ENCODE assay signal across 8 cellular contexts in genomic region chr1:157580179-157580827, GRCh38. TPM values are rescaled to one million over a fixed set of nuclear protein-coding genes. Genes with fewer than 3 reads are reported as not detected.
DNase-seq lines count a peak whose midpoint lies in the region; ATAC-seq and TF ChIP-seq lines count a peak whose summit lies in the region.

No MANE protein-coding gene starts in this region.

- no peak for ATAC-seq in HG03025 (IDR thresholded peaks at IDR 0.05; ENCODE audit: low FRiP score, unreplicated experiment)

- intact Hi-C loops in CD14-positive monocyte (cut with micrococcal nuclease) = loop anchor here in 1 of 2 donors (5.0 to 10.0 kb wide), 2 partner anchors 104 to 367 kb away; no protein-coding TSS in a partner anchor

- peaks cover 16% of the 10 kb centered on the region for H3K9me3 ChIP-seq in WERI-Rb-1 (ENCODE audit: severe bottlenecking)

- H3K4me3 Mint-ChIP-seq in CD14-positive monocyte = peak overlapping the region in 1 of 2 donors; percentile 64

- H3K4me3 ChIP-seq in WERI-Rb-1 (ENCODE audit: low read depth, low read length) = peak overlapping the region; percentile 21

- no peaks in the 10 kb centered on the region for H3K27me3 ChIP-seq in WERI-Rb-1 (ENCODE audit: insufficient read depth, low read depth, severe bottlenecking)

- H3K36me3 Mint-ChIP-seq in CD14-positive monocyte = no peaks in the 10 kb centered on the region

- H3K4me1 Mint-ChIP-seq in CD14-positive monocyte = peaks cover 1% of the 10 kb centered on the region

- H3K27ac Mint-ChIP-seq in CD14-positive monocyte = no peak overlapping the region

- in situ Hi-C loops in GM13977 (cut with MboI; ENCODE audit: low pct_unique_long_range_greater_than_20kb, low sequenced_read_pairs, unreplicated experiment) = loop anchor here (25.0 kb wide), 1 partner anchor 107 kb away; no protein-coding TSS in a partner anchor

- peak; percentile 82 for TF ChIP-seq CTCF in CD14-positive monocyte (IDR thresholded peaks at IDR 0.05)
- peak; percentile 73 for TF ChIP-seq CTCF in GM13977 (IDR thresholded peaks at IDR 0.05; ENCODE audit: extremely low read depth, insufficient read depth, missing control alignments)
- peak; percentile 78 for TF ChIP-seq CTCF in WERI-Rb-1 (IDR thresholded peaks at IDR 0.05; ENCODE audit: low read depth, low read length)

- peaks cover 54 to 83% (median 72%) of the 10 kb centered on the region in 3 donors for H3K27me3 Mint-ChIP-seq in CD14-positive monocyte (ENCODE audit: low read depth in 3 of 3)

- H3K9me3 Mint-ChIP-seq in CD14-positive monocyte = peaks cover 4 to 11% (median 8%) of the 10 kb centered on the region in 7 donors

- DNase-seq in CD14-positive monocyte (ENCODE audit: low spot score) (no peak), GM13977 (ENCODE audit: low spot score) (peak; percentile 43), NCI-H2029 treated with DMSO at 0.1 percent for 48 hours (lab: John Stamatoyannopoulos, UW) (peak; percentile 81), WERI-Rb-1 (peak; percentile 76), globus pallidus (ENCODE audit: low spot score) (peak; percentile 38), putamen (ENCODE audit: low spot score) (peak; percentile 38), occipital lobe (lab: John Stamatoyannopoulos, UW) (no peak)

- peak overlapping the region; percentile 88 for H3K27ac ChIP-seq in WERI-Rb-1

- no peaks in the 10 kb centered on the region for H3K36me3 ChIP-seq in WERI-Rb-1

RNA-seq across cellular contexts. Expression of gene FCRL4, which starts 17.6 kb away (rescaled TPM):
- not detected for polyA plus RNA-seq in CD14-positive monocyte
- total RNA-seq in occipital lobe = not detected

RNA-seq across cellular contexts. Expression of gene FCRL5, which starts 28.0 kb away (rescaled TPM):
- polyA plus RNA-seq in CD14-positive monocyte = under 1 TPM in 1 of 2 donors, not detected in 1; 0.06 TPM
- not detected for total RNA-seq in occipital lobe

Comparison
In these comparisons a context has a peak if more than half of its experiments do, and no peak if none do; other contexts are left out.
1. DNase-seq: peak in GM13977 (single experiment), NCI-H2029 treated with DMSO at 0.1 percent for 48 hours (single experiment), WERI-Rb-1 (single experiment), globus pallidus (single experiment) and putamen (single experiment); none in CD14-positive monocyte (single experiment) and occipital lobe (single experiment).
2. Peak in every context shown above with its lines, with median percentiles within 50 percentile points of each other: CTCF ChIP-seq.